In genomic region chr19:43332058-43332922, GRCh38 we compare ENCODE assay signal across 16 cellular contexts. TPM values are rescaled to one million over a fixed set of nuclear protein-coding genes. Genes with fewer than 3 reads are reported as not detected.
"Had no signal": no experiment of that assay in that cellular context is flagged by ENCODE, and none has a peak within 500 bp of the region (broad histone marks: within the 10 kb centered on the region; RNA-seq: fewer than 3 reads in every experiment).

No MANE protein-coding gene starts in this region.

- H3K4me2 ChIP-seq: SK-N-SH had no signal

- DNase-seq: activated CD4-positive, alpha-beta T cell treated with anti-CD3 and anti-CD28 coated beads for 4 hours; amniotic stem cell; effector CD8-positive, alpha-beta T cell; gastrocnemius medialis; heart left ventricle; left cardiac atrium; naive thymus-derived CD8-positive, alpha-beta T cell; retina; stimulated activated naive CD4-positive, alpha-beta T cell treated with Interleukin-2 at 50 U/mL for 16 hours; upper lobe of left lung had no signal

- H3K36me3 ChIP-seq: gastrocnemius medialis, heart left ventricle, upper lobe of left lung had no signal

- H3K4me3 ChIP-seq: body of pancreas, gastrocnemius medialis, heart left ventricle, upper lobe of left lung had no signal

- H3K9ac ChIP-seq: SK-N-SH had no signal

- ATAC-seq: body of pancreas; gastrocnemius medialis; heart left ventricle; left cardiac atrium; naive thymus-derived CD8-positive, alpha-beta T cell had no signal

- H3K27ac ChIP-seq: body of pancreas, gastrocnemius medialis, heart left ventricle, VCaP had no signal

- H3K4me1 ChIP-seq: body of pancreas, gastrocnemius medialis, heart left ventricle, upper lobe of left lung had no signal

- H3K27me3 ChIP-seq: gastrocnemius medialis, upper lobe of left lung had no signal

- H3K9me3 ChIP-seq: body of pancreas, gastrocnemius medialis, heart left ventricle, SK-N-SH, upper lobe of left lung had no signal

RNA-seq across cellular contexts. Expression of gene CD177, which starts 21.2 kb away (rescaled TPM):
- total RNA-seq: activated CD4-positive, alpha-beta memory T cell treated with anti-CD3 and anti-CD28 coated beads, Interleukin-2, amount 10 ng/mL, durations not matched to agents 7 days and 5 days; mononuclear cell; naive thymus-derived CD8-positive, alpha-beta T cell; T-helper 1 cell treated with Interleukin-12 subunit alpha and Interleukin-12 subunit beta and Interleukin-4 antibody, amounts not matched to agents 30 ng/mL and 1 ng/mL, for 36 hours had no signal
- polyA plus RNA-seq: naive thymus-derived CD8-positive, alpha-beta T cell had no signal
